Comparison of ENCODE assay signal across 14 cellular contexts in the genomic region with DNA sequence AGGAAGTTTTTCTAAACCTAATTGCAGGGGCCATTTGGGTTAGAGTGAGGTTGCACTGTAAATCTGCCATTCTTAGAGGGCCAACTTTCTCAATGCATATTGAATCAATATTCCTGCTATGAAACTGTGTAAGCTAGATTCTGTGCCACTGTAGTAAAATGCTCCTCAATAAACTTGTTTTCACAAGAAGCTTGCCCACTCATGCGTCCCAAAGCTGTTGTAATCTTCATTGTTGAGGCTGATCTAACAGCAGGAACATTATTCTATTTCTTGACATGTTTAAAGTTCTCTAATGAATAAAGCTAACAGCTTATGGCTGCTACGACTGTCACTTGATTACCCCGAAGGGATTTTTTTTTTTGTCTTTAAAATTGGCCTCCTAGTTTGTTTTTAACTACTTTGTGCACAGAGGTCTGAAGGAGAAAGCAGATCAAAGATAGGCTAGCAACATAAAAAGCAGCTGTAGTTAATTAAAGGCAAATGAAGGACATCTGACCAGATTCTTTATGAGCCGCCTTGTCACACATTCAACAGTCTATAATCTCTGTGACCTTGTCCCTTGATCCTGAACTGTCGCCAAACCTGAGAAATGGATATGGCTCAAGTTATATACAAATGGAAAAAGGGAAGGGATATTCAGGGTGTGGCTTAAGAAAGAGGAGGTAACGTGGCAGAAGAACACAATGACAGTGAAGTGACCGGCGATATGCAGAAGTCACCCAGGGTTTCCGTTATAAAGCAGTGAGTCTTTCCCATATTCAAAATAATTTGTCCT.
"Had no signal": no experiment of that assay in that cellular context is flagged by ENCODE, and none has a peak within 500 bp of the region (broad histone marks: within the 10 kb centered on the region; RNA-seq: fewer than 3 reads in every experiment).

No MANE protein-coding gene starts in this region.

- H3K9me3 Mint-ChIP-seq: activated naive CD4-positive, alpha-beta T cell treated with anti-CD3 and anti-CD28 coated beads, Interleukin-2, amount 50 U/mL, for 24 hours had no signal

- ATAC-seq: gastroesophageal sphincter; heart left ventricle; naive thymus-derived CD8-positive, alpha-beta T cell; pancreas; upper lobe of right lung had no signal

- H3K27ac Mint-ChIP-seq: activated naive CD4-positive, alpha-beta T cell treated with anti-CD3 and anti-CD28 coated beads, Interleukin-2, amount 50 U/mL, for 24 hours; naive thymus-derived CD8-positive, alpha-beta T cell; T-helper 1 cell treated with Interleukin-12 subunit alpha and Interleukin-12 subunit beta and Interleukin-4 antibody, amounts not matched to agents 30 μg/mL and 1 μg/mL, for 36 hours had no signal

- H3K36me3 Mint-ChIP-seq: activated naive CD4-positive, alpha-beta T cell treated with anti-CD3 and anti-CD28 coated beads, Interleukin-2, amount 50 U/mL, for 24 hours; naive thymus-derived CD8-positive, alpha-beta T cell had no signal

- H3K4me1 Mint-ChIP-seq: activated naive CD4-positive, alpha-beta T cell treated with anti-CD3 and anti-CD28 coated beads, Interleukin-2, amount 50 U/mL, for 24 hours; naive thymus-derived CD8-positive, alpha-beta T cell had no signal

- H3K4me3 Mint-ChIP-seq: activated naive CD4-positive, alpha-beta T cell treated with anti-CD3 and anti-CD28 coated beads, Interleukin-2, amount 50 U/mL, for 24 hours; naive thymus-derived CD8-positive, alpha-beta T cell; T-helper 1 cell treated with Interleukin-12 subunit alpha and Interleukin-12 subunit beta and Interleukin-4 antibody, amounts not matched to agents 30 μg/mL and 1 μg/mL, for 36 hours had no signal

- DNase-seq: activated CD4-positive, alpha-beta T cell treated with anti-CD3 and anti-CD28 coated beads, Interleukin-2, amount 50 U/mL, for 1 hour; activated CD4-positive, CD25-positive, alpha-beta regulatory T cell treated with anti-CD3 and anti-CD28 coated beads, Interleukin-2, amount 50 U/mL, for 72 hours; activated CD8-positive, alpha-beta memory T cell treated with anti-CD3 and anti-CD28 coated beads for 24 hours; activated gamma-delta T cell; heart left ventricle; mesenchymal stem cell; naive thymus-derived CD8-positive, alpha-beta T cell; pancreas; stimulated activated CD8-positive, alpha-beta memory T cell treated with anti-CD3 and anti-CD28 coated beads, Interleukin-4, amount 100 ng/mL, for 48 hours; stimulated activated naive CD4-positive, alpha-beta T cell; upper lobe of right lung had no signal
